ENCODE assay signal across 1 cellular context in the genomic region with DNA sequence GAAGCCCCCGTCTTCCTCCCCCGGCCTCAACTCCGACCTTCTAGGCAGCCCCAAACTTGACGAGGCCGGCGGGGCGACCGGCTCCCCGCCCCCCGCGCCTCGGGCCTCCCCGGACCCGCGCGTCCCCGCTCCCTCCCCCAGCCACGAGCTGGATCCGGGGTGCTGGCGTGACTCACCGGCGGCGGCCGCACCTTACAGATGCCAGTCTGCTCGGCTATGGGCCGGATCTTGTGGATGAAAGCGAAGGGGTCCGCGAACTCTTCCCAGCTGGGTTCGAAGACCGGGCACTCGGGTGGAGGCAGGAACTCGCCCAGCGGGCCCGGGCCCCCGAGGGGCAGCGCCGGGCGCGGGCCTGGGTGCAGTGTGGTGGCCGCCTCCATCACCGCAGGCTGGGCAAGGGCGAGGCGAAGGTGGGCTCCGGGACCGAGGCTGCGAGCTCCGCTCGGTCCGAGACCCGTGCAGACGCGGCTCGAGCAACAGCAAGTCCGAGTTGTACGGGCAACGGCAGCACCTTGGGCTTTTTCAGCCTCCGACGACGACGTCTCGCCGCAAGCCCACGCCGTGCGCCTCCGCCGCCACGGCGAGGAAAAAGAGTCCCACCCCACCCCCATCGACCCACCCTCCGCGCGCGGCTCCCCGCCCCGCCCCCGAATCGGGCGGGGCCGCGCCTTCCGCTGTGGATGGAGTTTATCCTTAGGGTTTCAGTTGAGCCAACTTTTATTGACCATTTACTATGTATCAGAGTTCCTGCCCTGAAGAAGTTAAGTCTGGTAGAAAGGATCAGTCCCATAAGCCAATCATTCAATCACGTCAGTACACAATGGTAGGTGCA.
TF ChIP-seq lines count a peak whose summit lies in the region.

A gene (minus strand): TSS at position 496 of the 832 bp plus-strand sequence. CDS start 116 bp downstream, at position 380.

TF ChIP-seq in K562, 482 proteins besides CTCF, POLR2A, EP300 and RAD21 (continued from another document and continues in another):
- TF ChIP-seq, protein P1, sequence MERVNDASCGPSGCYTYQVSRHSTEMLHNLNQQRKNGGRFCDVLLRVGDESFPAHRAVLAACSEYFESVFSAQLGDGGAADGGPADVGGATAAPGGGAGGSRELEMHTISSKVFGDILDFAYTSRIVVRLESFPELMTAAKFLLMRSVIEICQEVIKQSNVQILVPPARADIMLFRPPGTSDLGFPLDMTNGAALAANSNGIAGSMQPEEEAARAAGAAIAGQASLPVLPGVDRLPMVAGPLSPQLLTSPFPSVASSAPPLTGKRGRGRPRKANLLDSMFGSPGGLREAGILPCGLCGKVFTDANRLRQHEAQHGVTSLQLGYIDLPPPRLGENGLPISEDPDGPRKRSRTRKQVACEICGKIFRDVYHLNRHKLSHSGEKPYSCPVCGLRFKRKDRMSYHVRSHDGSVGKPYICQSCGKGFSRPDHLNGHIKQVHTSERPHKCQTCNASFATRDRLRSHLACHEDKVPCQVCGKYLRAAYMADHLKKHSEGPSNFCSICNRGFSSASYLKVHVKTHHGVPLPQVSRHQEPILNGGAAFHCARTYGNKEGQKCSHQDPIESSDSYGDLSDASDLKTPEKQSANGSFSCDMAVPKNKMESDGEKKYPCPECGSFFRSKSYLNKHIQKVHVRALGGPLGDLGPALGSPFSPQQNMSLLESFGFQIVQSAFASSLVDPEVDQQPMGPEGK (CRISPR knock-in tag; IDR thresholded peaks at IDR 0.05; ENCODE audit: borderline replicate concordance): no peak
- TF ChIP-seq RUNX1 (IDR thresholded peaks at IDR 0.05; ENCODE audit: low read depth) (no peak), MCM2 (IDR thresholded peaks at IDR 0.05; ENCODE audit: low read depth) (no peak), CBFA2T3 (IDR thresholded peaks at IDR 0.05) (0 out of 2 replicates have a peak, but pooled peaks have one; percentile 3), TEAD4 (IDR thresholded peaks at IDR 0.05; ENCODE audit: low read length) (peak; percentile 15; the same call in 1 of the 2 replicates), TEAD4 (CRISPR knock-in tag; IDR thresholded peaks at IDR 0.05; ENCODE audit: borderline replicate concordance) (0 out of 2 replicates have a peak, but pooled peaks have one; percentile 47), ZNF696 (CRISPR knock-in tag; conservative IDR thresholded peaks at IDR 0.05) (no peak), HDAC8 (tag; IDR thresholded peaks at IDR 0.05) (no peak), KDM2B (CRISPR knock-in tag; IDR thresholded peaks at IDR 0.05) (no peak; the same call in 1 of the 2 replicates), TCFL5 (CRISPR knock-in tag; conservative IDR thresholded peaks at IDR 0.05) (no peak), MTA1 (IDR thresholded peaks at IDR 0.05; ENCODE audit: borderline replicate concordance) (no peak; the same call in 1 of the 2 replicates), TRIM28 (IDR thresholded peaks at IDR 0.05) (no peak), SNRNP70 (optimal IDR thresholded peaks at IDR 0.05; ENCODE audit: low read depth, low read length) (no peak), BCOR (IDR thresholded peaks at IDR 0.05) (peak; percentile 29; the same call in 1 of the 2 replicates), TBP (optimal IDR thresholded peaks at IDR 0.05; ENCODE audit: low read depth, low read length) (peak; percentile 93)
- TF ChIP-seq, protein P2, sequence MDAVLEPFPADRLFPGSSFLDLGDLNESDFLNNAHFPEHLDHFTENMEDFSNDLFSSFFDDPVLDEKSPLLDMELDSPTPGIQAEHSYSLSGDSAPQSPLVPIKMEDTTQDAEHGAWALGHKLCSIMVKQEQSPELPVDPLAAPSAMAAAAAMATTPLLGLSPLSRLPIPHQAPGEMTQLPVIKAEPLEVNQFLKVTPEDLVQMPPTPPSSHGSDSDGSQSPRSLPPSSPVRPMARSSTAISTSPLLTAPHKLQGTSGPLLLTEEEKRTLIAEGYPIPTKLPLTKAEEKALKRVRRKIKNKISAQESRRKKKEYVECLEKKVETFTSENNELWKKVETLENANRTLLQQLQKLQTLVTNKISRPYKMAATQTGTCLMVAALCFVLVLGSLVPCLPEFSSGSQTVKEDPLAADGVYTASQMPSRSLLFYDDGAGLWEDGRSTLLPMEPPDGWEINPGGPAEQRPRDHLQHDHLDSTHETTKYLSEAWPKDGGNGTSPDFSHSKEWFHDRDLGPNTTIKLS (IDR thresholded peaks at IDR 0.05; ENCODE audit: borderline replicate concordance, low read depth): no peak; the same call in 1 of the 2 replicates
- TF ChIP-seq, protein P3, sequence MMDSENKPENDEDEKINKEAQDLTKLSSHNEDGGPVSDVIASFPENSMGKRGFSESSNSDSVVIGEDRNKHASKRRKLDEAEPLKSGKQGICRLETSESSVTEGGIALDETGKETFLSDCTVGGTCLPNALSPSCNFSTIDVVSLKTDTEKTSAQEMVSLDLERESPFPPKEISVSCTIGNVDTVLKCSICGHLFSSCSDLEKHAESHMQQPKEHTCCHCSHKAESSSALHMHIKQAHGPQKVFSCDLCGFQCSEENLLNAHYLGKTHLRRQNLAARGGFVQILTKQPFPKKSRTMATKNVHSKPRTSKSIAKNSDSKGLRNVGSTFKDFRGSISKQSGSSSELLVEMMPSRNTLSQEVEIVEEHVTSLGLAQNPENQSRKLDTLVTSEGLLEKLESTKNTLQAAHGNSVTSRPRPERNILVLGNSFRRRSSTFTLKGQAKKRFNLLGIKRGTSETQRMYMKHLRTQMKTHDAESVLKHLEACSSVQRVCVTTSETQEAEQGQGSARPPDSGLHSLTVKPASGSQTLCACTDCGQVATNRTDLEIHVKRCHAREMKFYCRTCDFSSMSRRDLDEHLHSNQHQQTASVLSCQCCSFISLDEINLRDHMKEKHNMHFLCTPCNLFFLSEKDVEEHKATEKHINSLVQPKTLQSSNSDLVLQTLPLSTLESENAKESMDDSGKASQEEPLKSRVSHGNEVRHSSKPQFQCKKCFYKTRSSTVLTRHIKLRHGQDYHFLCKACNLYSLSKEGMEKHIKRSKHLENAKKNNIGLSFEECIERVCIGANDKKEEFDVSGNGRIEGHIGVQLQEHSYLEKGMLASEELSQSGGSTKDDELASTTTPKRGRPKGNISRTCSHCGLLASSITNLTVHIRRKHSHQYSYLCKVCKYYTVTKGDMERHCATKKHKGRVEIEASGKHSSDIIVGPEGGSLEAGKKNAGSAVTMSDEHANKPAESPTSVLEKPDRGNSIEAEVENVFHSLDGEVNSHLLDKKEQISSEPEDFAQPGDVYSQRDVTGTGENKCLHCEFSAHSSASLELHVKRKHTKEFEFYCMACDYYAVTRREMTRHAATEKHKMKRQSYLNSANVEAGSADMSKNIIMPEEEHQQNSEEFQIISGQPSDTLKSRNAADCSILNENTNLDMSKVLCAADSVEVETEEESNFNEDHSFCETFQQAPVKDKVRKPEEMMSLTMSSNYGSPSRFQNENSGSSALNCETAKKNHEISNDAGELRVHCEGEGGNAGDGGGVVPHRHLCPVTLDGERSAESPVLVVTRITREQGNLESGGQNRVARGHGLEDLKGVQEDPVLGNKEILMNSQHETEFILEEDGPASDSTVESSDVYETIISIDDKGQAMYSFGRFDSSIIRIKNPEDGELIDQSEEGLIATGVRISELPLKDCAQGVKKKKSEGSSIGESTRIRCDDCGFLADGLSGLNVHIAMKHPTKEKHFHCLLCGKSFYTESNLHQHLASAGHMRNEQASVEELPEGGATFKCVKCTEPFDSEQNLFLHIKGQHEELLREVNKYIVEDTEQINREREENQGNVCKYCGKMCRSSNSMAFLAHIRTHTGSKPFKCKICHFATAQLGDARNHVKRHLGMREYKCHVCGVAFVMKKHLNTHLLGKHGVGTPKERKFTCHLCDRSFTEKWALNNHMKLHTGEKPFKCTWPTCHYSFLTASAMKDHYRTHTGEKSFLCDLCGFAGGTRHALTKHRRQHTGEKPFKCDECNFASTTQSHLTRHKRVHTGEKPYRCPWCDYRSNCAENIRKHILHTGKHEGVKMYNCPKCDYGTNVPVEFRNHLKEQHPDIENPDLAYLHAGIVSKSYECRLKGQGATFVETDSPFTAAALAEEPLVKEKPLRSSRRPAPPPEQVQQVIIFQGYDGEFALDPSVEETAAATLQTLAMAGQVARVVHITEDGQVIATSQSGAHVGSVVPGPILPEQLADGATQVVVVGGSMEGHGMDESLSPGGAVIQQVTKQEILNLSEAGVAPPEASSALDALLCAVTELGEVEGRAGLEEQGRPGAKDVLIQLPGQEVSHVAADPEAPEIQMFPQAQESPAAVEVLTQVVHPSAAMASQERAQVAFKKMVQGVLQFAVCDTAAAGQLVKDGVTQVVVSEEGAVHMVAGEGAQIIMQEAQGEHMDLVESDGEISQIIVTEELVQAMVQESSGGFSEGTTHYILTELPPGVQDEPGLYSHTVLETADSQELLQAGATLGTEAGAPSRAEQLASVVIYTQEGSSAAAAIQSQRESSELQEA (IDR thresholded peaks at IDR 0.05; ENCODE audit: low read depth): no peak
- TF ChIP-seq, protein P4, sequence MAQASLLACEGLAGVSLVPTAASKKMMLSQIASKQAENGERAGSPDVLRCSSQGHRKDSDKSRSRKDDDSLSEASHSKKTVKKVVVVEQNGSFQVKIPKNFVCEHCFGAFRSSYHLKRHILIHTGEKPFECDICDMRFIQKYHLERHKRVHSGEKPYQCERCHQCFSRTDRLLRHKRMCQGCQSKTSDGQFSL (CRISPR knock-in tag; IDR thresholded peaks at IDR 0.05): peak; percentile 80
- TF ChIP-seq, protein P4 (tag; IDR thresholded peaks at IDR 0.05): peak in 1 of 2 experiments; percentile 89; a peak in 2 of 4 replicates
- TF ChIP-seq, protein P5, sequence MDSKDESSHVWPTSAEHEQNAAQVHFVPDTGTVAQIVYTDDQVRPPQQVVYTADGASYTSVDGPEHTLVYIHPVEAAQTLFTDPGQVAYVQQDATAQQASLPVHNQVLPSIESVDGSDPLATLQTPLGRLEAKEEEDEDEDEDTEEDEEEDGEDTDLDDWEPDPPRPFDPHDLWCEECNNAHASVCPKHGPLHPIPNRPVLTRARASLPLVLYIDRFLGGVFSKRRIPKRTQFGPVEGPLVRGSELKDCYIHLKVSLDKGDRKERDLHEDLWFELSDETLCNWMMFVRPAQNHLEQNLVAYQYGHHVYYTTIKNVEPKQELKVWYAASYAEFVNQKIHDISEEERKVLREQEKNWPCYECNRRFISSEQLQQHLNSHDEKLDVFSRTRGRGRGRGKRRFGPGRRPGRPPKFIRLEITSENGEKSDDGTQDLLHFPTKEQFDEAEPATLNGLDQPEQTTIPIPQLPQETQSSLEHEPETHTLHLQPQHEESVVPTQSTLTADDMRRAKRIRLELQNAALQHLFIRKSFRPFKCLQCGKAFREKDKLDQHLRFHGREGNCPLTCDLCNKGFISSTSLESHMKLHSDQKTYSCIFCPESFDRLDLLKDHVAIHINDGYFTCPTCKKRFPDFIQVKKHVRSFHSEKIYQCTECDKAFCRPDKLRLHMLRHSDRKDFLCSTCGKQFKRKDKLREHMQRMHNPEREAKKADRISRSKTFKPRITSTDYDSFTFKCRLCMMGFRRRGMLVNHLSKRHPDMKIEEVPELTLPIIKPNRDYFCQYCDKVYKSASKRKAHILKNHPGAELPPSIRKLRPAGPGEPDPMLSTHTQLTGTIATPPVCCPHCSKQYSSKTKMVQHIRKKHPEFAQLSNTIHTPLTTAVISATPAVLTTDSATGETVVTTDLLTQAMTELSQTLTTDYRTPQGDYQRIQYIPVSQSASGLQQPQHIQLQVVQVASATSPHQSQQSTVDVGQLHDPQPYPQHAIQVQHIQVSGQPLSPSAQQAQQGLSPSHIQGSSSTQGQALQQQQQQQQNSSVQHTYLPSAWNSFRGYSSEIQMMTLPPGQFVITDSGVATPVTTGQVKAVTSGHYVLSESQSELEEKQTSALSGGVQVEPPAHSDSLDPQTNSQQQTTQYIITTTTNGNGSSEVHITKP (IDR thresholded peaks at IDR 0.05; ENCODE audit: partially characterized antibody): no peak
- TF ChIP-seq, protein P6, sequence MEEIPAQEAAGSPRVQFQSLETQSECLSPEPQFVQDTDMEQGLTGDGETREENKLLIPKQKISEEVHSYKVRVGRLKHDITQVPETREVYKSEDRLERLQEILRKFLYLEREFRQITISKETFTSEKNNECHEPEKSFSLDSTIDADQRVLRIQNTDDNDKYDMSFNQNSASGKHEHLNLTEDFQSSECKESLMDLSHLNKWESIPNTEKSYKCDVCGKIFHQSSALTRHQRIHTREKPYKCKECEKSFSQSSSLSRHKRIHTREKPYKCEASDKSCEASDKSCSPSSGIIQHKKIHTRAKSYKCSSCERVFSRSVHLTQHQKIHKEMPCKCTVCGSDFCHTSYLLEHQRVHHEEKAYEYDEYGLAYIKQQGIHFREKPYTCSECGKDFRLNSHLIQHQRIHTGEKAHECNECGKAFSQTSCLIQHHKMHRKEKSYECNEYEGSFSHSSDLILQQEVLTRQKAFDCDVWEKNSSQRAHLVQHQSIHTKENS (CRISPR knock-in tag; IDR thresholded peaks at IDR 0.05): no peak
